15 cellular contexts compared by ENCODE assay signal in the genomic region with DNA sequence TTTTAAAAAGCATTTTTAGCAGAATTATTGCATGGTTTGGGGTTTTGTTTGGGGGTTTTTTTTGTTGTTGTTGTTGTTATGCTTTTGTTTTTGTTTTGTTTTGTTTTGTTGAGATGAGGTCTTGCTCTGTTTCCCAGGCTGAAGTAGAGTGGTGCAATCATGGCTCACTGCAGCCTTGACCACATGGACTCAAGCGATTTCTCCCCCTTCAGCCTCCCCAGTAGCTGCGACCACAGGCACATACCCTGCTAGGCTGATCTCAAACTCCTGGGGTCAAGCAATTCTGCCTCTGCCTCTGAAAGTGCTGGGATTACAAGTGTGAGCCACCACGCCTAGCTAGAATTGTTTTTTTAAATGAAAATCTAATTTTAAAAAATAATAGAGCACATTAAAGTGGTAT. TPM values are rescaled to one million over a fixed set of nuclear protein-coding genes. Genes with fewer than 3 reads are reported as not detected.
A peak's percentile ranks its signal among the peaks of the same experiment; 100 is the strongest.
DNase-seq lines count a peak whose midpoint lies in the region; ATAC-seq, FAIRE-seq and TF ChIP-seq lines count a peak whose summit lies in the region.
"Had no signal": no experiment of that assay in that cellular context is flagged by ENCODE, and none has a peak within 500 bp of the region (broad histone marks: within the 10 kb centered on the region; RNA-seq: fewer than 3 reads in every experiment).

No MANE protein-coding gene starts in this region.

- H3K27ac ChIP-seq in GM23338 (ENCODE audit: low read depth) = no peak overlapping the region
- no peak overlapping the region for H3K27ac ChIP-seq in astrocyte (ENCODE audit: low read depth, low read length)

- H3K4me1 ChIP-seq in GM23338 (ENCODE audit: insufficient read depth) (no peaks in the 10 kb centered on the region), astrocyte (ENCODE audit: insufficient read depth, low read length) (no peaks in the 10 kb centered on the region)

- no peaks in the 10 kb centered on the region for H3K9me3 ChIP-seq in astrocyte (ENCODE audit: insufficient read depth, low read depth, low read length)

- peaks cover 4% of the 10 kb centered on the region for H3K27me3 Mint-ChIP-seq in GM23338 (ENCODE audit: insufficient read depth, low read depth, poor library complexity)
- no peaks in the 10 kb centered on the region for H3K27me3 Mint-ChIP-seq in astrocyte (ENCODE audit: low read depth, unreplicated experiment)
- no peaks in the 10 kb centered on the region for H3K27me3 Mint-ChIP-seq in stimulated activated naive B cell treated with anti-CD40 and anti-IgM and Interleukin-4, amounts not matched to agents 10 μg/mL and 1 μg/mL and 100 μg/mL, for 72 hours
- H3K27me3 Mint-ChIP-seq: B cell; CD4-positive, alpha-beta T cell had no signal

- peaks cover 7% of the 10 kb centered on the region; the same call in 1 of the 2 replicates for H3K79me2 ChIP-seq in GM23338 (replicated peaks; ENCODE audit: insufficient read depth)
- peaks cover 19% of the 10 kb centered on the region for H3K79me2 ChIP-seq in astrocyte (ENCODE audit: insufficient read depth, low read length)

- TF ChIP-seq POLR2A in GM18505 (IDR thresholded peaks at IDR 0.05; ENCODE audit: borderline replicate concordance, extremely low read depth, insufficient read depth, insufficient read length) = no peak

- TF ChIP-seq CTCF in GM23338 (conservative IDR thresholded peaks at IDR 0.05; ENCODE audit: low read depth in 2 of 2) (no peak), astrocyte (IDR thresholded peaks at IDR 0.05; ENCODE audit: insufficient read depth, low read depth, low read length) (no peak)

- H3K27me3 ChIP-seq in GM23338 (ENCODE audit: insufficient read depth) (no peaks in the 10 kb centered on the region), astrocyte (ENCODE audit: insufficient read depth, low read length) (no peaks in the 10 kb centered on the region)

- no peak for FAIRE-seq in astrocyte (lab: Jason Lieb, UNC)
- FAIRE-seq: GM12878 had no signal

- H3K4me1 Mint-ChIP-seq in GM23338 = no peaks in the 10 kb centered on the region
- H3K4me1 Mint-ChIP-seq in astrocyte (ENCODE audit: low read depth, unreplicated experiment) = peaks cover 11% of the 10 kb centered on the region
- peaks cover 0 to 2% of the 10 kb centered on the region in 2 donors for H3K4me1 Mint-ChIP-seq in stimulated activated naive B cell treated with anti-CD40 and anti-IgM and Interleukin-4, amounts not matched to agents 10 μg/mL and 1 μg/mL and 100 μg/mL, for 72 hours

- H3K4me2 ChIP-seq in GM23338 = no peak overlapping the region
- H3K4me2 ChIP-seq in astrocyte (ENCODE audit: low read length) = no peak overlapping the region

- ATAC-seq in GM23338 (peak; percentile 34; the same call in 1 of the 3 replicates), GM18498 (IDR thresholded peaks at IDR 0.05; ENCODE audit: unreplicated experiment) (no peak), GM18505 (IDR thresholded peaks at IDR 0.05; ENCODE audit: unreplicated experiment) (no peak)
- no peak for ATAC-seq in stimulated activated naive B cell treated with anti-CD40 and anti-IgM and Interleukin-4, amounts not matched to agents 10 μg/mL and 1 μg/mL and 100 μg/mL, for 72 hours (replicated peaks)
- ATAC-seq: GM12878 had no signal

- no peak overlapping the region for H3K9ac ChIP-seq in astrocyte (ENCODE audit: low read length)

- H3K27ac Mint-ChIP-seq in GM23338 = no peak overlapping the region
- H3K27ac Mint-ChIP-seq in astrocyte (ENCODE audit: unreplicated experiment) = peak overlapping the region; percentile 58
- no peak overlapping the region for H3K27ac Mint-ChIP-seq in stimulated activated naive B cell treated with anti-CD40 and anti-IgM and Interleukin-4, amounts not matched to agents 10 μg/mL and 1 μg/mL and 100 μg/mL, for 72 hours
- H3K27ac Mint-ChIP-seq: B cell; CD4-positive, alpha-beta T cell had no signal

- no peak overlapping the region for H3K4me3 ChIP-seq in GM23338
- no peak overlapping the region for H3K4me3 ChIP-seq in astrocyte (ENCODE audit: insufficient read depth, low read depth, low read length)
- H3K4me3 ChIP-seq: GM12878 had no signal

- H3K9me3 Mint-ChIP-seq in GM23338 = no peaks in the 10 kb centered on the region
- no peaks in the 10 kb centered on the region for H3K9me3 Mint-ChIP-seq in astrocyte (ENCODE audit: unreplicated experiment)
- H3K9me3 Mint-ChIP-seq in stimulated activated naive B cell treated with anti-CD40 and anti-IgM and Interleukin-4, amounts not matched to agents 10 μg/mL and 1 μg/mL and 100 μg/mL, for 72 hours = no peaks in the 10 kb centered on the region
- H3K9me3 Mint-ChIP-seq: CD4-positive, alpha-beta T cell had no signal

- H3K36me3 Mint-ChIP-seq in GM23338 (ENCODE audit: low read depth) (peaks cover 11% of the 10 kb centered on the region; the same call in 2 of the 3 replicates), astrocyte (ENCODE audit: low read depth, unreplicated experiment) (peaks cover 5% of the 10 kb centered on the region)
- H3K36me3 Mint-ChIP-seq in stimulated activated naive B cell treated with anti-CD40 and anti-IgM and Interleukin-4, amounts not matched to agents 10 μg/mL and 1 μg/mL and 100 μg/mL, for 72 hours = peaks cover 25 to 38% of the 10 kb centered on the region in 2 donors

- no peaks in the 10 kb centered on the region for H3K9me2 ChIP-seq in GM23338 (ENCODE audit: insufficient read depth)

- H3F3A ChIP-seq in GM23338 (replicated peaks; ENCODE audit: low read depth) = no peaks in the 10 kb centered on the region

- no peak overlapping the region for H3K4me3 Mint-ChIP-seq in GM23338
- H3K4me3 Mint-ChIP-seq in astrocyte (ENCODE audit: unreplicated experiment) = no peak overlapping the region
- H3K4me3 Mint-ChIP-seq in stimulated activated naive B cell treated with anti-CD40 and anti-IgM and Interleukin-4, amounts not matched to agents 10 μg/mL and 1 μg/mL and 100 μg/mL, for 72 hours = no peak overlapping the region
- H3K4me3 Mint-ChIP-seq: B cell; CD4-positive, alpha-beta T cell had no signal

- H3K36me3 ChIP-seq in GM23338 (ENCODE audit: insufficient read depth) (no peaks in the 10 kb centered on the region), astrocyte (ENCODE audit: insufficient read depth, low read length) (peaks cover 3% of the 10 kb centered on the region)

- H2AFZ ChIP-seq in GM23338 (no peak overlapping the region), astrocyte (ENCODE audit: low read depth, low read length) (no peak overlapping the region)

- DNase-seq in GM23338 (ENCODE audit: low spot score) = no peak
- DNase-seq in MV-4-11 (lab: John Stamatoyannopoulos, UW) = peak; percentile 31
- no peak for DNase-seq in astrocyte (ENCODE audit: low read depth)
- peak; percentile 22 for DNase-seq in iris pigment epithelial cell (ENCODE audit: low read depth)
- DNase-seq in NCI-H774 (lab: John Stamatoyannopoulos, UW) = no peak
- DNase-seq in stimulated activated naive B cell treated with anti-CD40 and anti-IgM and Interleukin-4, amounts not matched to agents 10 μg/mL and 1 μg/mL and 100 μg/mL, for 72 hours = no peak
- DNase-seq: ACHN; C1 segment of cervical spinal cord; CD4-positive, alpha-beta T cell; DMS79; H7 had no signal

- H4K20me1 ChIP-seq in GM23338 (replicated peaks; ENCODE audit: insufficient read depth) = no peaks in the 10 kb centered on the region; the same call in 1 of the 2 replicates
- H4K20me1 ChIP-seq in astrocyte (ENCODE audit: insufficient read depth, low read length) = peaks cover 4% of the 10 kb centered on the region

TF ChIP-seq in GM23338, 12 proteins besides CTCF, POLR2A, EP300 and RAD21:
- TF ChIP-seq CREB1 (CRISPR knock-in tag; IDR thresholded peaks at IDR 0.05; ENCODE audit: low read depth) (no peak), ZNF331 (CRISPR knock-in tag; IDR thresholded peaks at IDR 0.05; ENCODE audit: low read depth) (no peak)

RNA-seq across cellular contexts. Expression of a gene that starts 35.7 kb away (rescaled TPM):
- 20.4 and 21.2 TPM in 2 replicates for total RNA-seq in GM23338 (2014; rRNA removed; shearing (Covaris generic))
- polyA plus RNA-seq in GM23338 (2016; fragmentation: Nextera tagmentation; extraction: Ambion mirVana) = 5.3 and 6.7 TPM in 2 replicates
- total RNA-seq in astrocyte = 22.2 and 23.3 TPM in 2 replicates

Comparison
In these comparisons a context has a peak if more than half of its experiments do, and no peak if none do; other contexts are left out.
1. DNase-seq: peak in MV-4-11 (single experiment) and iris pigment epithelial cell (single experiment); none in GM23338 (single experiment), astrocyte (single experiment), NCI-H774 (single experiment) and stimulated activated naive B cell treated with anti-CD40 and anti-IgM and Interleukin-4, amounts not matched to agents 10 μg/mL and 1 μg/mL and 100 μg/mL, for 72 hours (single experiment).